32 cellular contexts compared by ENCODE assay signal in genomic region chr22:42035256-42035655, GRCh38.
"Had no signal": no experiment of that assay in that cellular context is flagged by ENCODE, and none has a peak within 500 bp of the region (broad histone marks: within the 10 kb centered on the region; RNA-seq: fewer than 3 reads in every experiment).

No MANE protein-coding gene starts in this region.

- DNase-seq: activated CD4-positive, alpha-beta memory T cell treated with anti-CD3 and anti-CD28 coated beads, Interleukin-2, amount 10 ng/mL, durations not matched to agents 7 days and 5 days; activated CD4-positive, alpha-beta T cell treated with anti-CD3 and anti-CD28 coated beads for 1 hour; activated CD4-positive, alpha-beta T cell treated with anti-CD3 and anti-CD28 coated beads for 36 hours; activated CD4-positive, alpha-beta T cell treated with anti-CD3 and anti-CD28 coated beads for 48 hours; activated CD4-positive, alpha-beta T cell treated with anti-CD3 and anti-CD28 coated beads, Interleukin-2, amount 10 ng/mL, durations not matched to agents 7 days and 5 days; activated CD4-positive, alpha-beta T cell treated with anti-CD3 and anti-CD28 coated beads, Interleukin-2, amount 50 U/mL, for 48 hours; activated CD4-positive, CD25-positive, alpha-beta regulatory T cell; activated CD8-positive, alpha-beta memory T cell treated with anti-CD3 and anti-CD28 coated beads for 24 hours; activated CD8-positive, alpha-beta memory T cell treated with anti-CD3 and anti-CD28 coated beads, Interleukin-2, amount 10 ng/mL, durations not matched to agents 7 days and 5 days; activated CD8-positive, alpha-beta memory T cell treated with anti-CD3 and anti-CD28 coated beads, Interleukin-2, amount 50 U/mL, for 48 hours; activated CD8-positive, alpha-beta T cell treated with anti-CD3 and anti-CD28 coated beads, Interleukin-2, amount 10 ng/mL, durations not matched to agents 7 days and 5 days; activated effector memory CD4-positive, alpha-beta T cell treated with anti-CD3 and anti-CD28 coated beads, Interleukin-2, amount 50 U/mL, for 16 hours; activated gamma-delta T cell treated with Interleukin-2 at 50 U/mL for 16 hours; activated naive CD4-positive, alpha-beta T cell; activated naive CD4-positive, alpha-beta T cell treated with anti-CD3 and anti-CD28 coated beads for 36 hours; activated naive CD4-positive, alpha-beta T cell treated with anti-CD3 and anti-CD28 coated beads, Interleukin-2, amount 50 U/mL, for 16 hours; activated naive CD8-positive, alpha-beta T cell treated with anti-CD3 and anti-CD28 coated beads for 36 hours; activated T-cell treated with anti-CD3 and anti-CD28 coated beads, Interleukin-2, amount 50 U/mL, for 24 hours; activated T-cell treated with anti-CD3 and anti-CD28 coated beads, Interleukin-2, amount 50 U/mL, for 48 hours; adrenal gland; amniotic stem cell; aorta; body of pancreas; brain microvascular endothelial cell; central memory CD4-positive, alpha-beta T cell; T-helper 1 cell; T-helper 2 cell; T-helper 9 cell had no signal

- H3K4me1 ChIP-seq: adrenal gland, body of pancreas, breast epithelium had no signal

- H3K9me3 ChIP-seq: adrenal gland had no signal

- H3K27ac ChIP-seq: adrenal gland, body of pancreas, brain microvascular endothelial cell, breast epithelium, VCaP had no signal

- H3K4me3 ChIP-seq: adrenal gland, body of pancreas, breast epithelium had no signal

- H3K36me3 ChIP-seq: adrenal gland, brain microvascular endothelial cell, breast epithelium had no signal

- FAIRE-seq: astrocyte, TTC549 had no signal

- H3K27me3 ChIP-seq: adrenal gland, body of pancreas, brain microvascular endothelial cell, breast epithelium had no signal
